In the genomic region with DNA sequence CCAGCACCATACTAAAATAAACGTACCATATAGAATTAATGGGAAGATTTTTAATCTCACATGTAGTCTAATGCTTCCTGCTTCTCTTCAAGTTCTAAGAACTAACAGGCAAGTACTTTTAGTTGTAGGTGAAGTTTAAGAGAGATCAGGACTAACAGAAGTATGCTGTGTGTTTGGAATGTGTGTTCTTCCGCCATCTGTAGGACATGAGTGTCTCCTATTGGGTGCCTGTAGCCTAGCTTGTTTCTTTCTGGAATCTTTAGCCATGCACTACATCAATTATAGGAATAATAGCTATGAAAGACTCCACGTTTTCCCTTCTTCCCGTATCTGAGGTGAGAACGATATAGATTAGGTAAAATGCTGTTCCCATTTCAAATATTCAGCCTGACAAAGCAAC, we compare ENCODE assay signal across 33 cellular contexts.
A peak's percentile ranks its signal among the peaks of the same experiment; 100 is the strongest.
DNase-seq lines count a peak whose midpoint lies in the region; ATAC-seq, FAIRE-seq and TF ChIP-seq lines count a peak whose summit lies in the region.
"Had no signal": no experiment of that assay in that cellular context is flagged by ENCODE, and none has a peak within 500 bp of the region (broad histone marks: within the 10 kb centered on the region; RNA-seq: fewer than 3 reads in every experiment).

No MANE protein-coding gene starts in this region.

- ATAC-seq in activated naive CD8-positive, alpha-beta T cell treated with anti-CD3 and anti-CD28 coated beads, Interleukin-2, amount 50 U/mL, for 24 hours, result no peak
- ATAC-seq in HG03159 (IDR thresholded peaks at IDR 0.05; ENCODE audit: unreplicated experiment) (no peak), right cardiac atrium (no peak)
- ATAC-seq: activated CD8-positive, alpha-beta memory T cell treated with anti-CD3 and anti-CD28 coated beads, Interleukin-2, amount 10 ng/mL, durations not matched to agents 7 days and 5 days; effector memory CD8-positive, alpha-beta T cell; stimulated activated memory B cell treated with anti-CD40 and anti-IgM and Interleukin-4, amounts not matched to agents 10 μg/mL and 1 μg/mL and 100 μg/mL, for 72 hours had no signal

- H2AFZ ChIP-seq in OCI-LY3 (ENCODE audit: low read depth, low read length) (no peak overlapping the region), keratinocyte (ENCODE audit: control insufficient read depth, low read length) (no peak overlapping the region)
- H2AFZ ChIP-seq: neural progenitor cell had no signal

- H3K36me3 ChIP-seq in OCI-LY3 (replicated peaks; ENCODE audit: low read depth, low read length) (peaks cover 9% of the 10 kb centered on the region), keratinocyte (ENCODE audit: control insufficient read depth in 2 of 2, extremely low read depth in 1 of 2, insufficient read depth in 2 of 2, low read length in 2 of 2) (no peaks in the 10 kb centered on the region)
- H3K36me3 ChIP-seq: BE2C, esophagus muscularis mucosa, neural progenitor cell, right atrium auricular region, WERI-Rb-1 had no signal

- H3K27me3 Mint-ChIP-seq in activated naive CD8-positive, alpha-beta T cell, result no peaks in the 10 kb centered on the region
- H3K27me3 Mint-ChIP-seq in activated naive CD8-positive, alpha-beta T cell treated with anti-CD3 and anti-CD28 coated beads, Interleukin-2, amount 50 U/mL, for 24 hours, result no peaks in the 10 kb centered on the region
- H3K27me3 Mint-ChIP-seq: effector memory CD8-positive, alpha-beta T cell; stimulated activated memory B cell treated with anti-CD40 and anti-IgM and Interleukin-4, amounts not matched to agents 10 μg/mL and 1 μg/mL and 100 μg/mL, for 72 hours; type B pancreatic cell had no signal

- H3K27ac ChIP-seq in OCI-LY3 (ENCODE audit: low read length), result peak overlapping the region; percentile 100
- H3K27ac ChIP-seq in keratinocyte (ENCODE audit: control insufficient read depth, insufficient read depth, low read length), result no peak overlapping the region
- H3K27ac ChIP-seq in right cardiac atrium (ENCODE audit: low read length), result no peak overlapping the region
- H3K27ac ChIP-seq: esophagus muscularis mucosa, KMS-11, neural progenitor cell, right atrium auricular region, RWPE1, WERI-Rb-1 had no signal

- 91% methylated on average over 5 of the region's 5 CpGs for WGBS in right cardiac atrium

- no peaks in the 10 kb centered on the region for H3K9me3 ChIP-seq in OCI-LY3 (ENCODE audit: insufficient read depth, low read length)
- H3K9me3 ChIP-seq in keratinocyte (ENCODE audit: control insufficient read depth, low read depth, low read length), result no peaks in the 10 kb centered on the region
- H3K9me3 ChIP-seq in right cardiac atrium (ENCODE audit: control insufficient read depth, low read length), result no peaks in the 10 kb centered on the region
- H3K9me3 ChIP-seq: BE2C, esophagus muscularis mucosa, right atrium auricular region had no signal

- peak overlapping the region; percentile 54 for H3K27ac Mint-ChIP-seq in activated naive CD8-positive, alpha-beta T cell
- H3K27ac Mint-ChIP-seq in activated naive CD8-positive, alpha-beta T cell treated with anti-CD3 and anti-CD28 coated beads, Interleukin-2, amount 50 U/mL, for 24 hours, result no peak overlapping the region
- H3K27ac Mint-ChIP-seq: activated CD8-positive, alpha-beta memory T cell treated with anti-CD3 and anti-CD28 coated beads, Interleukin-2, amount 10 ng/mL, durations not matched to agents 7 days and 5 days; effector memory CD8-positive, alpha-beta T cell; immature natural killer cell; neural progenitor cell; T-helper 2 cell treated with Interferon-gamma antibody and Interleukin-4, amounts not matched to agents 5 μg/mL and 100 μg/mL, for 36 hours; type B pancreatic cell had no signal

- H3K27me3 ChIP-seq in OCI-LY3 (ENCODE audit: low read depth, low read length) (no peaks in the 10 kb centered on the region), keratinocyte (ENCODE audit: control insufficient read depth, extremely low read depth, insufficient read depth, low read length) (no peaks in the 10 kb centered on the region), right cardiac atrium (ENCODE audit: control insufficient read depth, insufficient read depth) (no peaks in the 10 kb centered on the region)
- H3K27me3 ChIP-seq: BE2C, esophagus muscularis mucosa, neural progenitor cell, right atrium auricular region had no signal

- H3K36me3 Mint-ChIP-seq in activated naive CD8-positive, alpha-beta T cell, result no peaks in the 10 kb centered on the region
- H3K36me3 Mint-ChIP-seq in activated naive CD8-positive, alpha-beta T cell treated with anti-CD3 and anti-CD28 coated beads, Interleukin-2, amount 50 U/mL, for 24 hours (ENCODE audit: low read depth), result peaks cover 6% of the 10 kb centered on the region
- H3K36me3 Mint-ChIP-seq: immature natural killer cell; neural progenitor cell; stimulated activated memory B cell treated with anti-CD40 and anti-IgM and Interleukin-4, amounts not matched to agents 10 μg/mL and 1 μg/mL and 100 μg/mL, for 72 hours; type B pancreatic cell had no signal

- H3K4me2 ChIP-seq in OCI-LY3 (ENCODE audit: low read length) (peak overlapping the region; percentile 70), keratinocyte (ENCODE audit: control insufficient read depth, extremely low read depth, insufficient read depth, low read depth, low read length) (no peak overlapping the region)
- H3K4me2 ChIP-seq: KMS-11, neural progenitor cell had no signal

- intact Hi-C loops in right cardiac atrium (cut with DNase I), result no loop called here

- DNase-seq in activated naive CD8-positive, alpha-beta T cell treated with anti-CD3 and anti-CD28 coated beads, Interleukin-2, amount 50 U/mL, for 24 hours, result no peak
- DNase-seq in T47D (ENCODE audit: low read depth in 1 of 2, low spot score in 1 of 2) (peak; percentile 8 to 73), keratinocyte (ENCODE audit: low read depth, low spot score) (no peak), NCI-H1694 treated with DMSO at 0.1 percent for 48 hours (lab: John Stamatoyannopoulos, UW) (no peak), right cardiac atrium (no peak)
- DNase-seq: activated CD8-positive, alpha-beta memory T cell treated with anti-CD3 and anti-CD28 coated beads, Interleukin-2, amount 10 ng/mL, durations not matched to agents 7 days and 5 days; activated naive CD4-positive, alpha-beta T cell treated with Interleukin-2 at 50 U/mL for 16 hours; anterior cingulate cortex; BE2C; cortex of kidney; DMS153; effector memory CD8-positive, alpha-beta T cell; GDM1; immature natural killer cell; mesenchymal stem cell; MV-4-11; NCI-H187 treated with DMSO at 0.1 percent for 48 hours; NCI-H526 treated with DMSO at 0.1 percent for 48 hours; stimulated activated CD4-positive, alpha-beta T cell treated with anti-CD3 and anti-CD28 coated beads, Interleukin-4, amount 100 ng/mL, for 1 hour; substantia nigra; WERI-Rb-1 had no signal

- peaks cover 52% of the 10 kb centered on the region for H3K4me1 Mint-ChIP-seq in activated naive CD8-positive, alpha-beta T cell (ENCODE audit: low read depth)
- H3K4me1 Mint-ChIP-seq in activated naive CD8-positive, alpha-beta T cell treated with anti-CD3 and anti-CD28 coated beads, Interleukin-2, amount 50 U/mL, for 24 hours, result peaks cover 44% of the 10 kb centered on the region
- H3K4me1 Mint-ChIP-seq: immature natural killer cell, neural progenitor cell had no signal

- H3K4me1 ChIP-seq in OCI-LY3 (ENCODE audit: low read length) (peaks cover 70% of the 10 kb centered on the region), keratinocyte (ENCODE audit: control insufficient read depth, extremely low read depth, insufficient read depth, low read length) (no peaks in the 10 kb centered on the region), right cardiac atrium (ENCODE audit: control insufficient read depth, insufficient read depth, low read length) (no peaks in the 10 kb centered on the region)
- H3K4me1 ChIP-seq: BE2C, esophagus muscularis mucosa, neural progenitor cell, right atrium auricular region had no signal

- no peaks in the 10 kb centered on the region for H3K9me3 Mint-ChIP-seq in activated naive CD8-positive, alpha-beta T cell (ENCODE audit: low read depth)
- no peaks in the 10 kb centered on the region for H3K9me3 Mint-ChIP-seq in activated naive CD8-positive, alpha-beta T cell treated with anti-CD3 and anti-CD28 coated beads, Interleukin-2, amount 50 U/mL, for 24 hours
- H3K9me3 Mint-ChIP-seq: effector memory CD8-positive, alpha-beta T cell; type B pancreatic cell had no signal

- no peak for FAIRE-seq in keratinocyte (lab: Jason Lieb, UNC)
- FAIRE-seq: frontal cortex had no signal

- dilution Hi-C loops in keratinocyte (cut with MboI; ENCODE audit: extremely low pct_ligation_motif_present, low sequenced_read_pairs), result no loop called here

- H3K79me2 ChIP-seq in OCI-LY3 (ENCODE audit: low read length), result peaks cover 9% of the 10 kb centered on the region; the same call in 1 of the 2 replicates
- no peaks in the 10 kb centered on the region for H3K79me2 ChIP-seq in keratinocyte (ENCODE audit: control insufficient read depth, insufficient read depth, low read length)

- in situ Hi-C loops in T47D (cut with HindIII; ENCODE audit: low pct_unique_long_range_greater_than_20kb, low sequenced_read_pairs), result no loop called here

- H3K9me1 ChIP-seq in keratinocyte (ENCODE audit: control insufficient read depth, extremely low read depth, insufficient read depth, low read length), result no peaks in the 10 kb centered on the region

- TF ChIP-seq CTCF in OCI-LY3 (IDR thresholded peaks at IDR 0.05; ENCODE audit: low read depth, low read length) (peak; percentile 35), keratinocyte (optimal IDR thresholded peaks at IDR 0.05 in 1 of 3, IDR thresholded peaks at IDR 0.05 in 1 of 3, conservative IDR thresholded peaks at IDR 0.05 in 1 of 3; ENCODE audit: extremely low read depth in 1 of 3, insufficient read depth in 2 of 3, low read length in 3 of 3) (peak in 2 of 3 experiments; percentile 16 to 32)

- H3K4me3 ChIP-seq in OCI-LY3 (ENCODE audit: low read length) (peak overlapping the region; percentile 55), keratinocyte (ENCODE audit: control insufficient read depth in 2 of 3, extremely low read depth in 1 of 3, insufficient read depth in 2 of 3, low read depth in 1 of 3, low read length in 3 of 3) (no peak overlapping the region), right cardiac atrium (ENCODE audit: low read length) (no peak overlapping the region)
- H3K4me3 ChIP-seq: esophagus muscularis mucosa, neural progenitor cell, right atrium auricular region had no signal

- no peaks in the 10 kb centered on the region for H4K20me1 ChIP-seq in OCI-LY3 (ENCODE audit: insufficient read depth, low read length)
- no peaks in the 10 kb centered on the region for H4K20me1 ChIP-seq in keratinocyte (ENCODE audit: control insufficient read depth, extremely low read depth, insufficient read depth, low read length)

- no peak overlapping the region for H3K4me3 Mint-ChIP-seq in activated naive CD8-positive, alpha-beta T cell
- no peak overlapping the region for H3K4me3 Mint-ChIP-seq in activated naive CD8-positive, alpha-beta T cell treated with anti-CD3 and anti-CD28 coated beads, Interleukin-2, amount 50 U/mL, for 24 hours
- H3K4me3 Mint-ChIP-seq: activated CD8-positive, alpha-beta memory T cell treated with anti-CD3 and anti-CD28 coated beads, Interleukin-2, amount 10 ng/mL, durations not matched to agents 7 days and 5 days; effector memory CD8-positive, alpha-beta T cell; immature natural killer cell; neural progenitor cell; T-helper 2 cell treated with Interferon-gamma antibody and Interleukin-4, amounts not matched to agents 5 μg/mL and 100 μg/mL, for 36 hours; type B pancreatic cell had no signal

- H3K9ac ChIP-seq in OCI-LY3 (ENCODE audit: low read length), result peak overlapping the region; percentile 85
- H3K9ac ChIP-seq in keratinocyte (ENCODE audit: control insufficient read depth, extremely low read depth, insufficient read depth, low read length), result no peak overlapping the region
- H3K9ac ChIP-seq: KMS-11, neural progenitor cell had no signal

Comparison
In these comparisons a context has a peak if more than half of its experiments do, and no peak if none do; other contexts are left out.
1. DNase-seq: peak in T47D (2 of 2); none in activated naive CD8-positive, alpha-beta T cell treated with anti-CD3 and anti-CD28 coated beads, Interleukin-2, amount 50 U/mL, for 24 hours (single experiment), keratinocyte (single experiment), NCI-H1694 treated with DMSO at 0.1 percent for 48 hours (single experiment) and right cardiac atrium (0 of 3).